ENCODE assay signal across 8 cellular contexts in the genomic region with DNA sequence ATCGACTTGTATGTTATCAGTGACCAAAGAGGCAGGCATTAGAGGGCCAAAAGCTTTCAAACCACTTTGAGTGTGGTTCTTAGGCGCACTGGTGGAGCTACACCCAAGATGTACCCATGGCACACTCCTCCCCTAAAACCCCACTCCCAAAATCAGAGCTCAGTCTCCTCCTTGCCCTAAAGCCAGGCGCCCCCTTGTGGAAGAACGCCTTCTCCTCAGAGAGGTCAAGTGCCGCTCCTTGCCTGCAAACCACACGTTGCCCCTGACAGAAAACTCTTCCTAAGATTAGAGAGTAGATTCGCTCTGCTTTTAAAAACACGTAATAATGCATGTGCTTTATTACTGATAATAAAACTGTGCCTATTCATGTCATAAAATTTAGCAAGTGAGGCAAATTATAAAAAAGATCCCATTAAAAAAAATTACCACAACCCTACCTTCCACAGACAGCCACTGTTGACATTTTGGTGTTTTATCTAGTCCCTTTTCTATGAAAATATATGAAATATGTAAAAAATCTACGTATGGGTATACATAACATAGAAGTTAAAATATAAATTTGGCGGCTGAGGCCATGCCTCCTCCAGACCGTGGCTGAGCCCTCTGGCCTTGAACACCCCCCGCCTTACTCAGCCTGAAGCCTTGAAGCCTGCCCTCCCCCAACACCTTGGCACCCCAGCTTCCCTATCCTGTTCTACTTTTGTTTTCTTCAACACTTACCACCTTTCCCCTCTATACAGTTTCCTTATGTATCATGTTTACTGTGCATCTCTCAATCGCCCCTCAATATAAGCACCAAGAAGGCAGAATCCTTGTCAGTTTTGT. TPM values are rescaled to one million over a fixed set of nuclear protein-coding genes. Genes with fewer than 3 reads are reported as not detected.
A peak's percentile ranks its signal among the peaks of the same experiment; 100 is the strongest.
DNase-seq lines count a peak whose midpoint lies in the region; ATAC-seq and TF ChIP-seq lines count a peak whose summit lies in the region.

No MANE protein-coding gene starts in this region.

- no peak overlapping the region for H2AFZ ChIP-seq in Karpas-422 (ENCODE audit: low read length)

- no peak overlapping the region for H3K27ac Mint-ChIP-seq in T-helper 17 cell

- intact Hi-C loops in sciatic nerve (cut with DNase I): no loop called here

- H3K27me3 ChIP-seq in Karpas-422 (ENCODE audit: low read length) (no peaks in the 10 kb centered on the region), right atrium auricular region (no peaks in the 10 kb centered on the region)

- H3K36me3 Mint-ChIP-seq in T-helper 17 cell (ENCODE audit: low read depth): no peaks in the 10 kb centered on the region

- H3K36me3 ChIP-seq in Karpas-422 (ENCODE audit: insufficient read depth, low read length): no peaks in the 10 kb centered on the region
- no peaks in the 10 kb centered on the region for H3K36me3 ChIP-seq in right atrium auricular region

- H3K9ac ChIP-seq in Karpas-422 (ENCODE audit: low read length): no peak overlapping the region

- no peaks in the 10 kb centered on the region for H3K9me2 ChIP-seq in Karpas-422 (replicated peaks; ENCODE audit: insufficient read depth, low read length)

- no peak overlapping the region for H3K4me2 ChIP-seq in Karpas-422 (ENCODE audit: low read depth, low read length, poor library complexity, severe bottlenecking)

- no peaks in the 10 kb centered on the region for H3K79me2 ChIP-seq in Karpas-422 (ENCODE audit: low read length)

- DNase-seq in ELF-1 (ENCODE audit: low read depth, low spot score): peak; percentile 72
- peak; percentile 93 for DNase-seq in Karpas-422
- peak; percentile 64 to 82 (median 69) for DNase-seq in T-helper 17 cell
- peak; percentile 36 for DNase-seq in amniotic stem cell (lab: John Stamatoyannopoulos, UW)
- peak; percentile 81 for DNase-seq in right atrium auricular region (ENCODE audit: low spot score)
- DNase-seq in sciatic nerve (ENCODE audit: low spot score): peak; percentile 92

- H3K27ac ChIP-seq in Karpas-422 (ENCODE audit: low read length) (no peak overlapping the region), right atrium auricular region (no peak overlapping the region)

- H3K4me3 Mint-ChIP-seq in T-helper 17 cell: no peak overlapping the region

- peaks cover 14% of the 10 kb centered on the region for H3K4me1 Mint-ChIP-seq in T-helper 17 cell

- H3K27me3 Mint-ChIP-seq in T-helper 17 cell: peaks cover 7% of the 10 kb centered on the region

- H3K9me3 ChIP-seq in Karpas-422 (ENCODE audit: low read length): no peaks in the 10 kb centered on the region
- no peaks in the 10 kb centered on the region for H3K9me3 ChIP-seq in T-helper 17 cell (ENCODE audit: control insufficient read depth, low read length, poor library complexity, severe bottlenecking)
- H3K9me3 ChIP-seq in right atrium auricular region: no peaks in the 10 kb centered on the region

- ATAC-seq in T-helper 17 cell (peak; percentile 85), sciatic nerve (peak; percentile 84), GM19397 (IDR thresholded peaks at IDR 0.05; ENCODE audit: unreplicated experiment) (no peak), HG02870 (IDR thresholded peaks at IDR 0.05; ENCODE audit: unreplicated experiment) (no peak)

- TF ChIP-seq CTCF in right atrium auricular region (IDR thresholded peaks at IDR 0.05): peak; percentile 76 to 88

- H3K4me1 ChIP-seq in Karpas-422 (ENCODE audit: low read length) (no peaks in the 10 kb centered on the region), right atrium auricular region (no peaks in the 10 kb centered on the region)

- H3K4me3 ChIP-seq in Karpas-422 (ENCODE audit: low read length) (no peak overlapping the region), right atrium auricular region (no peak overlapping the region)

- H4K20me1 ChIP-seq in Karpas-422 (ENCODE audit: insufficient read depth, low read depth, low read length): no peaks in the 10 kb centered on the region

RNA-seq across cellular contexts. Expression of a gene that starts 33.5 kb away (rescaled TPM):
- total RNA-seq in Karpas-422 (2014; rRNA removed; shearing (Covaris generic); ENCODE audit: low replicate concordance): not detected in 2 replicates
- not detected for total RNA-seq in T-helper 17 cell
- under 1 TPM in 1 of 2 donors, not detected in 1; 0.37 TPM for total RNA-seq in right atrium auricular region
- total RNA-seq in sciatic nerve: not detected

Comparison
In these comparisons a context has a peak if more than half of its experiments do, and no peak if none do; other contexts are left out.
1. DNase-seq: peak in every context shown above with its lines; median percentile 93 in Karpas-422; 92 in sciatic nerve; 81 in right atrium auricular region; 72 in ELF-1; 69 in T-helper 17 cell; 36 in amniotic stem cell.
2. ATAC-seq: peak in T-helper 17 cell (single experiment) and sciatic nerve (single experiment); none in GM19397 (single experiment) and HG02870 (single experiment).